In genomic region chr3:7817239-7817638, GRCh38 we compare ENCODE assay signal across 29 cellular contexts.
"Had no signal": no experiment of that assay in that cellular context is flagged by ENCODE, and none has a peak within 500 bp of the region (broad histone marks: within the 10 kb centered on the region; RNA-seq: fewer than 3 reads in every experiment).

No MANE protein-coding gene starts in this region.

- H3K4me3 ChIP-seq: stomach, suprapubic skin, testis, thoracic aorta, thyroid gland, tibial artery, tibial nerve, transverse colon, upper lobe of left lung, upper lobe of right lung, uterus, vagina had no signal

- ATAC-seq: stimulated activated effector memory CD8-positive, alpha-beta T cell treated with anti-CD3 and anti-CD28 coated beads, Interleukin-12 subunit alpha, Interleukin-12 subunit beta, amount 100 ng/mL, for 72 hours; stimulated activated memory B cell treated with anti-CD40 and anti-IgM and Interleukin-4, amounts not matched to agents 10 μg/mL and 1 μg/mL and 100 μg/mL, for 72 hours; stimulated activated naive B cell treated with anti-CD40 and anti-IgM and Interleukin-4, amounts not matched to agents 10 μg/mL and 1 μg/mL and 100 μg/mL, for 72 hours; stimulated activated naive CD8-positive, alpha-beta T cell treated with anti-CD3 and anti-CD28 coated beads, Interleukin-15, amount 100 ng/mL, for 72 hours; stimulated activated naive CD8-positive, alpha-beta T cell treated with anti-CD3 and anti-CD28 coated beads, Interleukin-15, Interleukin-2, amounts not matched to agents 100 U/mL and 50 U/mL, for 24 hours; upper lobe of right lung had no signal

- FAIRE-seq: urothelium cell line had no signal

- H3K36me3 Mint-ChIP-seq: stimulated activated effector memory CD8-positive, alpha-beta T cell treated with anti-CD3 and anti-CD28 coated beads, Interleukin-12 subunit alpha, Interleukin-12 subunit beta, amount 100 ng/mL, for 72 hours; stimulated activated memory B cell treated with anti-CD40 and anti-IgM and Interleukin-4, amounts not matched to agents 10 μg/mL and 1 μg/mL and 100 μg/mL, for 72 hours; stimulated activated naive B cell treated with anti-CD40 and anti-IgM and Interleukin-4, amounts not matched to agents 10 μg/mL and 1 μg/mL and 100 μg/mL, for 72 hours; type B pancreatic cell had no signal

- H3K27ac ChIP-seq: stomach, suprapubic skin, testis, thoracic aorta, thyroid gland, tibial artery, tibial nerve, transverse colon, upper lobe of left lung, upper lobe of right lung, uterus, vagina had no signal

- H3K27me3 ChIP-seq: stomach, suprapubic skin, testis, thyroid gland, tibial artery, tibial nerve, transverse colon, upper lobe of left lung, upper lobe of right lung, uterus, vagina had no signal

- H3K27me3 Mint-ChIP-seq: stimulated activated memory B cell treated with anti-CD40 and anti-IgM and Interleukin-4, amounts not matched to agents 10 μg/mL and 1 μg/mL and 100 μg/mL, for 72 hours; stimulated activated naive B cell treated with anti-CD40 and anti-IgM and Interleukin-4, amounts not matched to agents 10 μg/mL and 1 μg/mL and 100 μg/mL, for 72 hours; stimulated activated naive CD8-positive, alpha-beta T cell treated with anti-CD3 and anti-CD28 coated beads, Interleukin-15, amount 100 ng/mL, for 72 hours; stimulated activated naive CD8-positive, alpha-beta T cell treated with anti-CD3 and anti-CD28 coated beads, Interleukin-15, Interleukin-2, amounts not matched to agents 100 ng/mL and 50 ng/mL, for 24 hours; type B pancreatic cell had no signal

- DNase-seq: stimulated activated CD4-positive, alpha-beta T cell treated with anti-CD3 and anti-CD28 coated beads, Interleukin-2, amount 100 ng/mL, for 48 hours; stimulated activated CD4-positive, alpha-beta T cell treated with anti-CD3 and anti-CD28 coated beads, Interleukin-4, amount 100 ng/mL, for 1 hour; stimulated activated CD4-positive, alpha-beta T cell treated with anti-CD3 and anti-CD28 coated beads, Interleukin-4, amount 100 ng/mL, for 24 hours; stimulated activated CD4-positive, alpha-beta T cell treated with anti-CD3 and anti-CD28 coated beads, Interleukin-4, amount 100 ng/mL, for 4 hours; stimulated activated CD8-positive, alpha-beta memory T cell treated with anti-CD3 and anti-CD28 coated beads, Interleukin-4, amount 100 ng/mL, for 48 hours; stimulated activated naive B cell treated with anti-CD40 and anti-IgM and Interleukin-4, amounts not matched to agents 10 μg/mL and 1 μg/mL and 100 μg/mL, for 72 hours; stimulated activated naive CD4-positive, alpha-beta T cell; stimulated activated naive CD4-positive, alpha-beta T cell treated with Interleukin-2 at 50 U/mL for 16 hours; stimulated activated naive CD8-positive, alpha-beta T cell treated with anti-CD3 and anti-CD28 coated beads, Interleukin-15, amount 100 ng/mL, for 72 hours; stimulated activated naive CD8-positive, alpha-beta T cell treated with anti-CD3 and anti-CD28 coated beads, Interleukin-15, Interleukin-2, amounts not matched to agents 100 U/mL and 50 U/mL, for 24 hours; stomach; substantia nigra; testis; thyroid gland; tibial artery; transverse colon; trophoblast cell; upper lobe of left lung; upper lobe of right lung; uterus had no signal

- H3K27ac Mint-ChIP-seq: stimulated activated effector memory CD8-positive, alpha-beta T cell treated with anti-CD3 and anti-CD28 coated beads, Interleukin-12 subunit alpha, Interleukin-12 subunit beta, amount 100 ng/mL, for 72 hours; stimulated activated memory B cell treated with anti-CD40 and anti-IgM and Interleukin-4, amounts not matched to agents 10 μg/mL and 1 μg/mL and 100 μg/mL, for 72 hours; stimulated activated naive B cell treated with anti-CD40 and anti-IgM and Interleukin-4, amounts not matched to agents 10 μg/mL and 1 μg/mL and 100 μg/mL, for 72 hours; stimulated activated naive CD8-positive, alpha-beta T cell treated with anti-CD3 and anti-CD28 coated beads, Interleukin-15, amount 100 ng/mL, for 72 hours; stimulated activated naive CD8-positive, alpha-beta T cell treated with anti-CD3 and anti-CD28 coated beads, Interleukin-15, Interleukin-2, amounts not matched to agents 100 ng/mL and 50 ng/mL, for 24 hours; type B pancreatic cell had no signal

- H3K9me3 ChIP-seq: testis, thoracic aorta, thyroid gland, upper lobe of left lung, upper lobe of right lung, vagina had no signal

- H3K36me3 ChIP-seq: stomach, suprapubic skin, thoracic aorta, thyroid gland, tibial artery, tibial nerve, transverse colon, upper lobe of left lung, upper lobe of right lung, uterus, vagina had no signal

- H3K4me1 ChIP-seq: stomach, suprapubic skin, testis, thyroid gland, tibial artery, tibial nerve, transverse colon, upper lobe of left lung, upper lobe of right lung, uterus, vagina had no signal

- H3K4me1 Mint-ChIP-seq: stimulated activated effector memory CD8-positive, alpha-beta T cell treated with anti-CD3 and anti-CD28 coated beads, Interleukin-12 subunit alpha, Interleukin-12 subunit beta, amount 100 ng/mL, for 72 hours; stimulated activated memory B cell treated with anti-CD40 and anti-IgM and Interleukin-4, amounts not matched to agents 10 μg/mL and 1 μg/mL and 100 μg/mL, for 72 hours; stimulated activated naive B cell treated with anti-CD40 and anti-IgM and Interleukin-4, amounts not matched to agents 10 μg/mL and 1 μg/mL and 100 μg/mL, for 72 hours; stimulated activated naive CD8-positive, alpha-beta T cell treated with anti-CD3 and anti-CD28 coated beads, Interleukin-15, amount 100 ng/mL, for 72 hours had no signal

- H3K9me3 Mint-ChIP-seq: type B pancreatic cell had no signal

- H3K4me3 Mint-ChIP-seq: stimulated activated effector memory CD8-positive, alpha-beta T cell treated with anti-CD3 and anti-CD28 coated beads, Interleukin-12 subunit alpha, Interleukin-12 subunit beta, amount 100 ng/mL, for 72 hours; stimulated activated memory B cell treated with anti-CD40 and anti-IgM and Interleukin-4, amounts not matched to agents 10 μg/mL and 1 μg/mL and 100 μg/mL, for 72 hours; stimulated activated naive B cell treated with anti-CD40 and anti-IgM and Interleukin-4, amounts not matched to agents 10 μg/mL and 1 μg/mL and 100 μg/mL, for 72 hours; stimulated activated naive CD8-positive, alpha-beta T cell treated with anti-CD3 and anti-CD28 coated beads, Interleukin-15, amount 100 ng/mL, for 72 hours; stimulated activated naive CD8-positive, alpha-beta T cell treated with anti-CD3 and anti-CD28 coated beads, Interleukin-15, Interleukin-2, amounts not matched to agents 100 ng/mL and 50 ng/mL, for 24 hours; type B pancreatic cell had no signal
